12 cellular contexts compared by ENCODE assay signal in the genomic region with DNA sequence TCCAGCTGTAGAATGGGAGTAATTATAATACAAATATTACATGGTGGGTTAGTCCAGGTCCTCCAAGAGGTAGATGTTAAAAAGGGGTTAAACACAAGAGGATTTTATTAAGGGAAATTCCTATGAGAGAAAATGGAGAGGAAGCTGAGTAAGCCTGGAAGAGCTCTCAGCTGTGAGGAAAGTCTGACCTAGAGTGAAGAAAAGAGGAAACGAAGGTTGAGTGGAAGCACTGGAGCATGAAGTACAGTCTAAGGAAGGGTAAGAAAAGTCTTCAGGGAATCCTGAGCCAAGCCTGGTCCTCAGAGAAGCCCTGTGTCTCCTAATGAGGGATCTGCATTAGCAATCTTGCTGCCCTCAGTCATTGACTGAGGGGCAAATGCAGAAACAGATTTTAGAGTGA.
DNase-seq lines count a peak whose midpoint lies in the region; ATAC-seq and TF ChIP-seq lines count a peak whose summit lies in the region.
"Had no signal": no experiment of that assay in that cellular context is flagged by ENCODE, and none has a peak within 500 bp of the region (broad histone marks: within the 10 kb centered on the region; RNA-seq: fewer than 3 reads in every experiment).

No MANE protein-coding gene starts in this region.

- no peak overlapping the region for H3K4me3 Mint-ChIP-seq in activated T-helper 2 cell treated with anti-CD3 and anti-CD28 coated beads, Interferon-gamma antibody, Interleukin-2, Interleukin-4, amounts not matched to agents 10 μg/mL and 5 μg/mL and 100 μg/mL, durations not matched to agents 14 hours and 24 hours and 36 hours (ENCODE audit: low read depth)

- no peak overlapping the region for H3K27ac ChIP-seq in MM.1S (ENCODE audit: low read length)
- H3K27ac ChIP-seq in neuronal stem cell (replicated peaks; ENCODE audit: low read length), result no peak overlapping the region

- H2BK15ac ChIP-seq in neuronal stem cell (ENCODE audit: low read length), result no peak overlapping the region

- intact Hi-C loops in activated T-helper 2 cell treated with anti-CD3 and anti-CD28 coated beads, Interferon-gamma antibody, Interleukin-2, Interleukin-4, amounts not matched to agents 10 μg/mL and 5 μg/mL and 100 μg/mL, durations not matched to agents 14 hours and 24 hours and 36 hours (cut with micrococcal nuclease), result no loop called here
- intact Hi-C loops in Right ventricle myocardium inferior (cut with DNase I), result no loop called here

- no peak for TF ChIP-seq CTCF in MM.1S (IDR thresholded peaks at IDR 0.05; ENCODE audit: low read length)

- H4K91ac ChIP-seq in neuronal stem cell (ENCODE audit: low read depth, low read length, poor library complexity), result no peak overlapping the region

- H2BK5ac ChIP-seq in neuronal stem cell (ENCODE audit: low read length), result no peak overlapping the region

- no peak overlapping the region for H3K4me3 ChIP-seq in MM.1S (ENCODE audit: low read length)
- no peak overlapping the region for H3K4me3 ChIP-seq in neuronal stem cell (ENCODE audit: low read length in 2 of 2)

- no peak overlapping the region for H4K8ac ChIP-seq in neuronal stem cell (ENCODE audit: low read depth, low read length)

- peak; percentile 49 for ATAC-seq in GM19043 (IDR thresholded peaks at IDR 0.05; ENCODE audit: low read depth, unreplicated experiment)
- peak; percentile 74 for ATAC-seq in HG02852 (IDR thresholded peaks at IDR 0.05; ENCODE audit: unreplicated experiment)
- no peak for ATAC-seq in Right ventricle myocardium inferior

- H3K23ac ChIP-seq in neuronal stem cell (ENCODE audit: low read depth, low read length, poor library complexity), result no peak overlapping the region

- H3K4me2 ChIP-seq in MM.1S (ENCODE audit: low read depth, low read length) (no peak overlapping the region), neuronal stem cell (ENCODE audit: insufficient read depth, low read length, poor library complexity, severe bottlenecking) (no peak overlapping the region)

- H3K9me2 ChIP-seq in MM.1S (replicated peaks; ENCODE audit: insufficient read depth, low read length), result no peaks in the 10 kb centered on the region

- DNase-seq in MM.1S, result no peak
- no peak for DNase-seq in neuronal stem cell (ENCODE audit: low spot score)
- DNase-seq in NOMO-1 treated with DMSO at 0.1 percent for 48 hours (lab: John Stamatoyannopoulos, UW; ENCODE audit: unreplicated experiment), result no peak
- no peak for DNase-seq in activated T-helper 2 cell treated with anti-CD3 and anti-CD28 coated beads, Interferon-gamma antibody, Interleukin-2, Interleukin-4, amounts not matched to agents 10 μg/mL and 5 μg/mL and 100 μg/mL, durations not matched to agents 14 hours and 24 hours and 36 hours (ENCODE audit: low spot score)
- no peak for DNase-seq in Right ventricle myocardium inferior (ENCODE audit: missing footprints)
- DNase-seq in MV-4-11 (lab: John Stamatoyannopoulos, UW), result no peak
- DNase-seq: caudate nucleus; NCI-H446 treated with DMSO at 0.1 percent for 48 hours; SHP77 treated with DMSO at 0.1 percent for 48 hours; stimulated activated CD4-positive, alpha-beta T cell treated with anti-CD3 and anti-CD28 coated beads, Interleukin-12 subunit alpha, Interleukin-12 subunit beta, amount 100 ng/mL, for 4 hours had no signal

- no peaks in the 10 kb centered on the region for H3K79me2 ChIP-seq in MM.1S (ENCODE audit: low read length)

- H3K9ac ChIP-seq in MM.1S (ENCODE audit: low read length) (no peak overlapping the region), neuronal stem cell (ENCODE audit: low read depth, low read length, poor library complexity) (no peak overlapping the region)

- H2AFZ ChIP-seq in MM.1S (ENCODE audit: low read length) (peak overlapping the region; percentile 49; the same call in 1 of the 2 replicates), neuronal stem cell (ENCODE audit: low read length) (peak overlapping the region; percentile 61)

- no peaks in the 10 kb centered on the region for H3K36me3 ChIP-seq in MM.1S (replicated peaks; ENCODE audit: insufficient read depth, low read length)
- H3K36me3 ChIP-seq in neuronal stem cell (replicated peaks in 1 of 2; ENCODE audit: control insufficient read depth in 2 of 2, insufficient read depth in 2 of 2, low read length in 2 of 2), result no peaks in the 10 kb centered on the region

- H3F3A ChIP-seq in MM.1S (ENCODE audit: insufficient read depth, low read length), result no peaks in the 10 kb centered on the region

- no peaks in the 10 kb centered on the region for H3K36me3 Mint-ChIP-seq in activated T-helper 2 cell treated with anti-CD3 and anti-CD28 coated beads, Interferon-gamma antibody, Interleukin-2, Interleukin-4, amounts not matched to agents 10 μg/mL and 5 μg/mL and 100 μg/mL, durations not matched to agents 14 hours and 24 hours and 36 hours (ENCODE audit: low read depth)

- WGBS in neuronal stem cell (ENCODE audit: extremely low coverage in 2 of 2, insufficient read length in 2 of 2, insufficient replicate concordance in 1 of 2), 2 donors, result no CpG with 5 or more reads among the region's 1 CpG

- H3K14ac ChIP-seq in neuronal stem cell (ENCODE audit: low read length), result no peak overlapping the region

- no peak overlapping the region for H2BK120ac ChIP-seq in neuronal stem cell (ENCODE audit: low read depth, low read length)

- H3K4me1 Mint-ChIP-seq in activated T-helper 2 cell treated with anti-CD3 and anti-CD28 coated beads, Interferon-gamma antibody, Interleukin-2, Interleukin-4, amounts not matched to agents 10 μg/mL and 5 μg/mL and 100 μg/mL, durations not matched to agents 14 hours and 24 hours and 36 hours (ENCODE audit: low read depth), result no peaks in the 10 kb centered on the region

- no peaks in the 10 kb centered on the region for H3K27me3 Mint-ChIP-seq in activated T-helper 2 cell treated with anti-CD3 and anti-CD28 coated beads, Interferon-gamma antibody, Interleukin-2, Interleukin-4, amounts not matched to agents 10 μg/mL and 5 μg/mL and 100 μg/mL, durations not matched to agents 14 hours and 24 hours and 36 hours (ENCODE audit: low read depth)

- H3K27ac Mint-ChIP-seq in activated T-helper 2 cell treated with anti-CD3 and anti-CD28 coated beads, Interferon-gamma antibody, Interleukin-2, Interleukin-4, amounts not matched to agents 10 μg/mL and 5 μg/mL and 100 μg/mL, durations not matched to agents 14 hours and 24 hours and 36 hours, result no peak overlapping the region

- H4K20me1 ChIP-seq in MM.1S (ENCODE audit: insufficient read depth, low read length), result no peaks in the 10 kb centered on the region

- no peaks in the 10 kb centered on the region for H3K79me1 ChIP-seq in neuronal stem cell (ENCODE audit: low read depth, low read length)

- H3K4me1 ChIP-seq in MM.1S (ENCODE audit: low read length), result peaks cover 4% of the 10 kb centered on the region; the same call in 1 of the 2 replicates
- H3K4me1 ChIP-seq in neuronal stem cell (ENCODE audit: control insufficient read depth in 2 of 2, insufficient read depth in 1 of 2, low read depth in 1 of 2, low read length in 2 of 2), result peaks cover 0 to 4% of the 10 kb centered on the region in 2 donors

- H3K4ac ChIP-seq in neuronal stem cell (ENCODE audit: low read length), result no peak overlapping the region

- no peak overlapping the region for H2BK12ac ChIP-seq in neuronal stem cell (ENCODE audit: low read length)

- H2AK5ac ChIP-seq in neuronal stem cell (ENCODE audit: low read depth, low read length), result no peak overlapping the region

- H3K18ac ChIP-seq in neuronal stem cell (ENCODE audit: low read length), result no peak overlapping the region

- no peaks in the 10 kb centered on the region for H3K9me3 Mint-ChIP-seq in activated T-helper 2 cell treated with anti-CD3 and anti-CD28 coated beads, Interferon-gamma antibody, Interleukin-2, Interleukin-4, amounts not matched to agents 10 μg/mL and 5 μg/mL and 100 μg/mL, durations not matched to agents 14 hours and 24 hours and 36 hours

- H3K27me3 ChIP-seq in MM.1S (replicated peaks; ENCODE audit: insufficient read depth, low read length) (no peaks in the 10 kb centered on the region), neuronal stem cell (ENCODE audit: control insufficient read depth in 3 of 3, insufficient read depth in 3 of 3, low read depth in 1 of 3, low read length in 3 of 3) (no peaks in the 10 kb centered on the region)

- H3K9me3 ChIP-seq in MM.1S (replicated peaks; ENCODE audit: insufficient read depth, low read length), result no peaks in the 10 kb centered on the region
- H3K9me3 ChIP-seq in neuronal stem cell (replicated peaks in 1 of 2; ENCODE audit: control insufficient read depth in 2 of 2, insufficient read depth in 1 of 2, low read depth in 1 of 2, low read length in 2 of 2), result no peaks in the 10 kb centered on the region
